In the genomic region with DNA sequence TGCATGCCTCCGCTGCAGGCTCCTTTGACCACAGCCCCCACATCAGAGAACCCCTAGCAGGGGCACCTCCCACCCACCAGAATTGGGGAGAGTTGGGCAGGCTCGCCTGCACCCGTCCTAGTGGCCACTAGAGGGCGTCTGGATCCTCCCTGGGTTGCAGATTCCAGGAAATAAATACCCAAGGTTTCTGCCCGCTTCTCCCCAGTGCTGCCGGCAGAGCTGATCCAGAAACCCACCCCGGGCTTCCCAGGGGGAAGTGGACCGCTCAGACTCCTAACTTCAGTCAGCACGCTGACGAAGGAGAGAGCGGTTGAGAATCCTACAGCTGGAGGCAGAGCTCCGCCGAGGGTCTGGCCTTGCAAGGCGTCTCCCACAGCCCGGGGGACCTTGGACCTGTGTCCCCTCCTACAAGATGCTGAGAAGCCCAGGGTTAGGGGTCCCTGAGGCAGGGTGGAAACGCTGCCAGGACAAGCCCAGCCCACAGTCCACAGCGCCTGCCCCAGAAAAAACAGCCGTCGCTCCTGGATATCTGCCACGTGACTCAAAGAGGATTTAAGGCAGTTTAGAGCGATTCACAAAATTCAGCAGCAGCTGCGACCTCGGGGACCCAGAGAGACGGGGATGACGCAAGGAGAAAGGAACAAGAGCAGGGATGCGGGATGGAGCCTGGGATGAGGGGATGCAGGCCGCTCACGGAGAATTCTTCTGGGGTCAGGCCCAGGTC, we compare ENCODE assay signal across 8 cellular contexts. TPM values are rescaled to one million over a fixed set of nuclear protein-coding genes. Genes with fewer than 3 reads are reported as not detected.
DNase-seq lines count a peak whose midpoint lies in the region; ATAC-seq, FAIRE-seq and TF ChIP-seq lines count a peak whose summit lies in the region.

No MANE protein-coding gene starts in this region.

- H3K9me3 Mint-ChIP-seq in activated CD8-positive, alpha-beta T cell treated with anti-CD3 and anti-CD28 coated beads, Interleukin-2, amount 10 ng/mL, durations not matched to agents 7 days and 5 days (ENCODE audit: insufficient read depth): no peaks in the 10 kb centered on the region
- no peaks in the 10 kb centered on the region for H3K9me3 Mint-ChIP-seq in effector memory CD8-positive, alpha-beta T cell

- H3K18ac ChIP-seq in mesendoderm (ENCODE audit: low read length): no peak overlapping the region

- no peak overlapping the region for H3K4ac ChIP-seq in mesendoderm (ENCODE audit: low read depth, low read length)

- H3K79me1 ChIP-seq in mesendoderm (ENCODE audit: low read length): no peaks in the 10 kb centered on the region

- no peaks in the 10 kb centered on the region for H3K36me3 ChIP-seq in DOHH2 (ENCODE audit: control insufficient read depth, low read length)
- no peaks in the 10 kb centered on the region for H3K36me3 ChIP-seq in mesendoderm (ENCODE audit: control insufficient read depth, insufficient read depth, low read length)

- H3K4me3 ChIP-seq in DOHH2 (ENCODE audit: low read length): peak overlapping the region; percentile 19; the same call in 1 of the 2 replicates
- no peak overlapping the region for H3K4me3 ChIP-seq in mesendoderm (ENCODE audit: low read length)

- CTCF ChIA-PET in activated CD8-positive, alpha-beta T cell treated with anti-CD3 and anti-CD28 coated beads, Interleukin-2, amount 10 ng/mL, durations not matched to agents 7 days and 5 days (lab: Charles Lee): interaction anchor here (0.9 to 4.7 kb wide), 17 partner anchors 9 to 368 kb away, joined by 3 to 43 read pairs (median 4); partner anchors contain the start of genes FAM217B and PPP1R3D

- no peak overlapping the region for H2BK15ac ChIP-seq in mesendoderm (replicated peaks; ENCODE audit: low read depth)

- peak overlapping the region; percentile 46 for H3K9ac ChIP-seq in mesendoderm (ENCODE audit: low read length)

- no peak overlapping the region for H4K5ac ChIP-seq in mesendoderm (ENCODE audit: low read length)

- no peak overlapping the region for H2BK5ac ChIP-seq in mesendoderm (ENCODE audit: low read length)

- H3K9me3 ChIP-seq in DOHH2 (ENCODE audit: control insufficient read depth, insufficient read depth, low read length): no peaks in the 10 kb centered on the region

- no peak for TF ChIP-seq POLR2A in H54 (IDR thresholded peaks at IDR 0.05; ENCODE audit: low read depth, low read length)

- no peak overlapping the region for H4K8ac ChIP-seq in mesendoderm (ENCODE audit: low read depth, low read length)

- H3K56ac ChIP-seq in mesendoderm (ENCODE audit: low read length): peak overlapping the region; percentile 50

- H3K4me1 ChIP-seq in DOHH2 (ENCODE audit: control insufficient read depth, low read length) (no peaks in the 10 kb centered on the region), mesendoderm (ENCODE audit: control insufficient read depth, low read depth, low read length) (no peaks in the 10 kb centered on the region)

- no peaks in the 10 kb centered on the region for H4K20me1 ChIP-seq in DOHH2 (ENCODE audit: control insufficient read depth, insufficient read depth, low read depth, low read length)

- DNase-seq in H54 (ENCODE audit: insufficient read length, low spot score) (peak; percentile 75), NCI-H2227 (lab: John Stamatoyannopoulos, UW; ENCODE audit: unreplicated experiment) (peak; percentile 88), mesendoderm (peak; percentile 74), GDM1 (lab: John Stamatoyannopoulos, UW) (no peak)
- peak; percentile 71 for DNase-seq in activated CD8-positive, alpha-beta T cell treated with anti-CD3 and anti-CD28 coated beads, Interleukin-2, amount 10 ng/mL, durations not matched to agents 7 days and 5 days
- peak; percentile 31 to 40 (median 31) for DNase-seq in effector memory CD8-positive, alpha-beta T cell
- DNase-seq in stimulated activated CD8-positive, alpha-beta memory T cell treated with anti-CD3 and anti-CD28 coated beads, Interleukin-12 subunit alpha, Interleukin-12 subunit beta, amount 100 ng/mL, for 1 hour (ENCODE audit: low read depth): peak; percentile 34

- H3K9me2 ChIP-seq in DOHH2 (replicated peaks; ENCODE audit: control insufficient read depth, low read length): no peaks in the 10 kb centered on the region

- no peak overlapping the region for H2AK5ac ChIP-seq in mesendoderm (ENCODE audit: low read length)

- FAIRE-seq in H54 (lab: Jason Lieb, UNC): no peak

- no peaks in the 10 kb centered on the region for H3K4me1 Mint-ChIP-seq in activated CD8-positive, alpha-beta T cell treated with anti-CD3 and anti-CD28 coated beads, Interleukin-2, amount 10 ng/mL, durations not matched to agents 7 days and 5 days (ENCODE audit: low read depth)
- peaks cover 0 to 5% of the 10 kb centered on the region in 2 donors for H3K4me1 Mint-ChIP-seq in effector memory CD8-positive, alpha-beta T cell (ENCODE audit: low read depth in 2 of 2)

- H2BK120ac ChIP-seq in mesendoderm (ENCODE audit: low read depth, low read length): no peak overlapping the region

- H3K79me2 ChIP-seq in DOHH2 (ENCODE audit: control insufficient read depth, low read length) (no peaks in the 10 kb centered on the region), mesendoderm (ENCODE audit: control insufficient read depth, insufficient read depth, low read length) (no peaks in the 10 kb centered on the region)

- H3K36me3 Mint-ChIP-seq in activated CD8-positive, alpha-beta T cell treated with anti-CD3 and anti-CD28 coated beads, Interleukin-2, amount 10 ng/mL, durations not matched to agents 7 days and 5 days (ENCODE audit: low read depth): no peaks in the 10 kb centered on the region
- no peaks in the 10 kb centered on the region for H3K36me3 Mint-ChIP-seq in effector memory CD8-positive, alpha-beta T cell (ENCODE audit: insufficient read depth)

- no peak overlapping the region for H3K27ac ChIP-seq in DOHH2 (ENCODE audit: low read depth, low read length)
- no peak overlapping the region for H3K27ac ChIP-seq in mesendoderm (ENCODE audit: low read depth, low read length)

- no peak overlapping the region for H3K23ac ChIP-seq in mesendoderm (ENCODE audit: low read length)

- TF ChIP-seq CTCF in DOHH2 (IDR thresholded peaks at IDR 0.05; ENCODE audit: low read depth, low read length, poor library complexity, severe bottlenecking): peak; percentile 92

- POLR2A ChIA-PET in activated CD8-positive, alpha-beta T cell treated with anti-CD3 and anti-CD28 coated beads, Interleukin-2, amount 10 ng/mL, durations not matched to agents 7 days and 5 days (lab: Charles Lee): no interaction called here

- H3K4me3 Mint-ChIP-seq in activated CD8-positive, alpha-beta T cell treated with anti-CD3 and anti-CD28 coated beads, Interleukin-2, amount 10 ng/mL, durations not matched to agents 7 days and 5 days: peak overlapping the region; percentile 16
- peak overlapping the region; percentile 17 to 23 for H3K4me3 Mint-ChIP-seq in effector memory CD8-positive, alpha-beta T cell

- peak overlapping the region; percentile 35 for H3K4me2 ChIP-seq in DOHH2 (ENCODE audit: low read length)
- peak overlapping the region; percentile 48 for H3K4me2 ChIP-seq in mesendoderm (ENCODE audit: low read length)

- ATAC-seq in activated CD8-positive, alpha-beta T cell treated with anti-CD3 and anti-CD28 coated beads, Interleukin-2, amount 10 ng/mL, durations not matched to agents 7 days and 5 days: peak; percentile 78
- ATAC-seq in effector memory CD8-positive, alpha-beta T cell (replicated peaks): peak; percentile 39

- H3K27me3 Mint-ChIP-seq in activated CD8-positive, alpha-beta T cell treated with anti-CD3 and anti-CD28 coated beads, Interleukin-2, amount 10 ng/mL, durations not matched to agents 7 days and 5 days (ENCODE audit: low read depth): peaks cover 26% of the 10 kb centered on the region
- peaks cover 42 to 60% of the 10 kb centered on the region in 2 donors for H3K27me3 Mint-ChIP-seq in effector memory CD8-positive, alpha-beta T cell

- WGBS in mesendoderm (ENCODE audit: extremely low coverage, insufficient coverage, low lambda C conversion rate): no CpG with 5 or more reads among the region's 28 CpGs

- H3K27me3 ChIP-seq in DOHH2 (ENCODE audit: control insufficient read depth, low read length) (no peaks in the 10 kb centered on the region), mesendoderm (ENCODE audit: insufficient read depth, low read length, poor library complexity) (peaks cover 7% of the 10 kb centered on the region)

- no peak overlapping the region for H3K27ac Mint-ChIP-seq in activated CD8-positive, alpha-beta T cell treated with anti-CD3 and anti-CD28 coated beads, Interleukin-2, amount 10 ng/mL, durations not matched to agents 7 days and 5 days
- H3K27ac Mint-ChIP-seq in effector memory CD8-positive, alpha-beta T cell: no peak overlapping the region

- H3F3A ChIP-seq in DOHH2 (ENCODE audit: control insufficient read depth, insufficient read depth): no peaks in the 10 kb centered on the region

RNA-seq across cellular contexts. Expression of gene PHACTR3, which starts 32.6 kb away (rescaled TPM):
- not detected for total RNA-seq in activated CD8-positive, alpha-beta T cell treated with anti-CD3 and anti-CD28 coated beads, Interleukin-2, amount 10 ng/mL, durations not matched to agents 7 days and 5 days
- polyA plus RNA-seq in mesendoderm (2013, experiment 1 of 2): 0.13 TPM
- polyA plus RNA-seq in mesendoderm (2013, experiment 2 of 2): 0.11 TPM
